Comparison of ENCODE assay signal across 26 cellular contexts in the genomic region with DNA sequence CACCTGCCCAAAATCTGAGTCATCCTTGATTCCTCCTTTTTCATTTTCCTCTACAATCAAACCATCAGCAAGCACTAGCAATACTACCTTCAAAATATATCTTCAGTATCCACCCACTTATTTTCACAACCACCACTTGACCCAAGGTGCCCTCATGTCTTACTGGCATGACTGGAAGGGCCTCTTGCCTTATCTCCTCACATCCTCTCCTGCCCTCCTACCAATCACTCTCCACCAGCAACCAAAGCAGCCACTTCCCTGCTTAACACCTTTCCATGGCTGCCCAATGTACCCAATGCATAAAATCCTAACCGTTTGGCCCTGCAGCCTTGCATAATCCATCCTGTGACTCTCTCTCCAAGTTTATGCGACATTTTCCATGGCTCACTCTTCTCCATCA.
"Had no signal": no experiment of that assay in that cellular context is flagged by ENCODE, and none has a peak within 500 bp of the region (broad histone marks: within the 10 kb centered on the region; RNA-seq: fewer than 3 reads in every experiment).

No MANE protein-coding gene starts in this region.

- H3K4me1 ChIP-seq: esophagus muscularis mucosa, foreskin keratinocyte, gastroesophageal sphincter had no signal

- H3K4me3 ChIP-seq: coronary artery, dorsolateral prefrontal cortex, esophagus muscularis mucosa, gastroesophageal sphincter, heart left ventricle, hepatocyte, lung had no signal

- H3K4me3 Mint-ChIP-seq: effector memory CD8-positive, alpha-beta T cell; endodermal cell; immature natural killer cell; memory B cell; naive thymus-derived CD4-positive, alpha-beta T cell had no signal

- H3K4me1 Mint-ChIP-seq: immature natural killer cell, memory B cell had no signal

- ATAC-seq: effector memory CD8-positive, alpha-beta T cell; foreskin keratinocyte; gastroesophageal sphincter; heart left ventricle; left colon; left ventricle myocardium superior; naive thymus-derived CD4-positive, alpha-beta T cell had no signal

- H3K27me3 Mint-ChIP-seq: effector memory CD8-positive, alpha-beta T cell; naive thymus-derived CD4-positive, alpha-beta T cell had no signal

- H3K27me3 ChIP-seq: dorsolateral prefrontal cortex, esophagus muscularis mucosa, foreskin keratinocyte, gastroesophageal sphincter, heart left ventricle, hepatocyte had no signal

- H3K36me3 ChIP-seq: esophagus muscularis mucosa, gastroesophageal sphincter had no signal

- H3K27ac ChIP-seq: coronary artery, dorsolateral prefrontal cortex, epithelial cell of prostate, esophagus muscularis mucosa, foreskin keratinocyte, gastroesophageal sphincter, heart left ventricle, hepatocyte had no signal

- DNase-seq: dermis blood vessel endothelial cell; dorsolateral prefrontal cortex; effector CD4-positive, alpha-beta T cell; effector memory CD8-positive, alpha-beta T cell; endodermal cell; erythroblast; foreskin keratinocyte; heart left ventricle; hypothalamus; immature natural killer cell; islet precursor cell; kidney; kidney glomerular epithelial cell; left colon; left ventricle myocardium superior; mammary epithelial cell; mesendoderm; midbrain; naive thymus-derived CD4-positive, alpha-beta T cell had no signal

- H3K27ac Mint-ChIP-seq: effector memory CD8-positive, alpha-beta T cell; endodermal cell; immature natural killer cell; memory B cell; naive thymus-derived CD4-positive, alpha-beta T cell had no signal
